Comparison of ENCODE assay signal across 1 cellular context in the genomic region with DNA sequence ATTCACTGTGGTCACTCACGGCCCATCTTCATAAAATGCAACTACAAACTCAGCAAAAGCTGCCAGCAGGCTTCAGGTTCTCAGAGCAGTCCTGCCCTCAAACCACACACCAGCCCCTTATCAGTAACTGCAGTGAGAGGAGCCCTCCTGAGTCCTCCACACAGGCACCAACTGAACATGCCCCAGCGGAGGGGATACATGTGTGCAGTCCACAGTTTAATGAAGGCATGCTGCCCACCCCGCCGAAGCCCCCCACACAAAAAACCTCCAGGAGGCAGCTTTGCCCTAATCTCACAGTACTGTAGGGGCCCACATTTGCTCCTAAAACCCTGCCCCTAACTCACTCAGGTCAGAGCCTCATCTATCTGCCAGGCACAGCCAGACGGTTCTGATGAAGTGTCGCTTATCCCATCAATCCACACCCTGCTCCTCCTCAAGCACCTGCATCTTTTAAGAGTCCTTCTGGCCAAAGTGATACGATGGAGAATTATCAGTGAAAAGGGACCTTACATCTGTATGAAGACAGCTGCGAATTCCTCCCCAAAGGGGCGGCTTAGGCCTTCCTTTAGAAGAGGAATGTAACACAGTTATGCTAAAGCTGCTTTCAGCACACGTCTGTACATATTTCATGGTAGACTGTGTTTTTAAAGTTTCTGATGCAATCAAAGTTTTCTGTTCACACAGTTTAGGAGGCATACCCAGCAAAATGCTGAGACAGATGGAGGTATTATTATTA.
A peak's percentile ranks its signal among the peaks of the same experiment; 100 is the strongest.
TF ChIP-seq lines count a peak whose summit lies in the region.

No MANE protein-coding gene starts in this region.

TF ChIP-seq in K562, 482 proteins besides CTCF, POLR2A, EP300 and RAD21 (continues in another document):
- TF ChIP-seq, protein P1, sequence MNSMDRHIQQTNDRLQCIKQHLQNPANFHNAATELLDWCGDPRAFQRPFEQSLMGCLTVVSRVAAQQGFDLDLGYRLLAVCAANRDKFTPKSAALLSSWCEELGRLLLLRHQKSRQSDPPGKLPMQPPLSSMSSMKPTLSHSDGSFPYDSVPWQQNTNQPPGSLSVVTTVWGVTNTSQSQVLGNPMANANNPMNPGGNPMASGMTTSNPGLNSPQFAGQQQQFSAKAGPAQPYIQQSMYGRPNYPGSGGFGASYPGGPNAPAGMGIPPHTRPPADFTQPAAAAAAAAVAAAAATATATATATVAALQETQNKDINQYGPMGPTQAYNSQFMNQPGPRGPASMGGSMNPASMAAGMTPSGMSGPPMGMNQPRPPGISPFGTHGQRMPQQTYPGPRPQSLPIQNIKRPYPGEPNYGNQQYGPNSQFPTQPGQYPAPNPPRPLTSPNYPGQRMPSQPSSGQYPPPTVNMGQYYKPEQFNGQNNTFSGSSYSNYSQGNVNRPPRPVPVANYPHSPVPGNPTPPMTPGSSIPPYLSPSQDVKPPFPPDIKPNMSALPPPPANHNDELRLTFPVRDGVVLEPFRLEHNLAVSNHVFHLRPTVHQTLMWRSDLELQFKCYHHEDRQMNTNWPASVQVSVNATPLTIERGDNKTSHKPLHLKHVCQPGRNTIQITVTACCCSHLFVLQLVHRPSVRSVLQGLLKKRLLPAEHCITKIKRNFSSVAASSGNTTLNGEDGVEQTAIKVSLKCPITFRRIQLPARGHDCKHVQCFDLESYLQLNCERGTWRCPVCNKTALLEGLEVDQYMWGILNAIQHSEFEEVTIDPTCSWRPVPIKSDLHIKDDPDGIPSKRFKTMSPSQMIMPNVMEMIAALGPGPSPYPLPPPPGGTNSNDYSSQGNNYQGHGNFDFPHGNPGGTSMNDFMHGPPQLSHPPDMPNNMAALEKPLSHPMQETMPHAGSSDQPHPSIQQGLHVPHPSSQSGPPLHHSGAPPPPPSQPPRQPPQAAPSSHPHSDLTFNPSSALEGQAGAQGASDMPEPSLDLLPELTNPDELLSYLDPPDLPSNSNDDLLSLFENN (IDR thresholded peaks at IDR 0.05; ENCODE audit: low read depth in 2 of 2, low read length in 2 of 2): peak in 1 of 2 experiments; percentile 97; a peak in 2 of 4 replicates
- TF ChIP-seq GABPA (tag; conservative IDR thresholded peaks at IDR 0.05; ENCODE audit: low read depth): no peak
- TF ChIP-seq CREBBP (IDR thresholded peaks at IDR 0.05; ENCODE audit: low read depth, low read length): no peak
- TF ChIP-seq SMARCC2 (IDR thresholded peaks at IDR 0.05; ENCODE audit: low read depth): peak; percentile 91
- TF ChIP-seq ZNF282 (CRISPR knock-in tag; IDR thresholded peaks at IDR 0.05): no peak
- peak; percentile 100 for TF ChIP-seq POLR2AphosphoS5 (IDR thresholded peaks at IDR 0.05; ENCODE audit: control insufficient read depth, insufficient read depth, low read depth, low read length)
- TF ChIP-seq POLR3G (IDR thresholded peaks at IDR 0.05; ENCODE audit: extremely low read depth, insufficient read length, insufficient replicate concordance): no peak
- peak; percentile 70 for TF ChIP-seq FOSL1 (tag; conservative IDR thresholded peaks at IDR 0.05)
- TF ChIP-seq ZNF77 (CRISPR knock-in tag; IDR thresholded peaks at IDR 0.05): no peak
- no peak for TF ChIP-seq RBM34 (IDR thresholded peaks at IDR 0.05; ENCODE audit: borderline replicate concordance, insufficient read depth, low read length)
- TF ChIP-seq HDGF (IDR thresholded peaks at IDR 0.05): no peak
- TF ChIP-seq RBM39 (optimal IDR thresholded peaks at IDR 0.05; ENCODE audit: low read depth, low read length): no peak
- TF ChIP-seq NCOR1 (IDR thresholded peaks at IDR 0.05): peak; percentile 100
- TF ChIP-seq ZNF140 (CRISPR knock-in tag; IDR thresholded peaks at IDR 0.05): no peak
- no peak for TF ChIP-seq HOXB6 (CRISPR knock-in tag; IDR thresholded peaks at IDR 0.05; ENCODE audit: borderline replicate concordance)
- no peak for TF ChIP-seq FOS (IDR thresholded peaks at IDR 0.05; ENCODE audit: extremely low read depth, insufficient read length)
- peak; percentile 93 for TF ChIP-seq DACH1 (IDR thresholded peaks at IDR 0.05; ENCODE audit: partially characterized antibody)
- peak; percentile 52; the same call in 1 of the 2 replicates for TF ChIP-seq RAD51 (IDR thresholded peaks at IDR 0.05; ENCODE audit: borderline replicate concordance, low read depth)
- TF ChIP-seq ZNF699 (CRISPR knock-in tag; IDR thresholded peaks at IDR 0.05; ENCODE audit: insufficient replicate concordance): no peak
- TF ChIP-seq ARNT (IDR thresholded peaks at IDR 0.05): peak; percentile 96 to 99
- TF ChIP-seq FOXJ2 (tag; IDR thresholded peaks at IDR 0.05): no peak
- TF ChIP-seq ZNF696 (CRISPR knock-in tag; conservative IDR thresholded peaks at IDR 0.05): no peak
- TF ChIP-seq, protein P2, sequence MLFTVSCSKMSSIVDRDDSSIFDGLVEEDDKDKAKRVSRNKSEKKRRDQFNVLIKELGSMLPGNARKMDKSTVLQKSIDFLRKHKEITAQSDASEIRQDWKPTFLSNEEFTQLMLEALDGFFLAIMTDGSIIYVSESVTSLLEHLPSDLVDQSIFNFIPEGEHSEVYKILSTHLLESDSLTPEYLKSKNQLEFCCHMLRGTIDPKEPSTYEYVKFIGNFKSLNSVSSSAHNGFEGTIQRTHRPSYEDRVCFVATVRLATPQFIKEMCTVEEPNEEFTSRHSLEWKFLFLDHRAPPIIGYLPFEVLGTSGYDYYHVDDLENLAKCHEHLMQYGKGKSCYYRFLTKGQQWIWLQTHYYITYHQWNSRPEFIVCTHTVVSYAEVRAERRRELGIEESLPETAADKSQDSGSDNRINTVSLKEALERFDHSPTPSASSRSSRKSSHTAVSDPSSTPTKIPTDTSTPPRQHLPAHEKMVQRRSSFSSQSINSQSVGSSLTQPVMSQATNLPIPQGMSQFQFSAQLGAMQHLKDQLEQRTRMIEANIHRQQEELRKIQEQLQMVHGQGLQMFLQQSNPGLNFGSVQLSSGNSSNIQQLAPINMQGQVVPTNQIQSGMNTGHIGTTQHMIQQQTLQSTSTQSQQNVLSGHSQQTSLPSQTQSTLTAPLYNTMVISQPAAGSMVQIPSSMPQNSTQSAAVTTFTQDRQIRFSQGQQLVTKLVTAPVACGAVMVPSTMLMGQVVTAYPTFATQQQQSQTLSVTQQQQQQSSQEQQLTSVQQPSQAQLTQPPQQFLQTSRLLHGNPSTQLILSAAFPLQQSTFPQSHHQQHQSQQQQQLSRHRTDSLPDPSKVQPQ (CRISPR knock-in tag; IDR thresholded peaks at IDR 0.05; ENCODE audit: borderline replicate concordance): no peak
- TF ChIP-seq FOXP1 (CRISPR knock-in tag; IDR thresholded peaks at IDR 0.05): no peak
- TF ChIP-seq, protein P3, sequence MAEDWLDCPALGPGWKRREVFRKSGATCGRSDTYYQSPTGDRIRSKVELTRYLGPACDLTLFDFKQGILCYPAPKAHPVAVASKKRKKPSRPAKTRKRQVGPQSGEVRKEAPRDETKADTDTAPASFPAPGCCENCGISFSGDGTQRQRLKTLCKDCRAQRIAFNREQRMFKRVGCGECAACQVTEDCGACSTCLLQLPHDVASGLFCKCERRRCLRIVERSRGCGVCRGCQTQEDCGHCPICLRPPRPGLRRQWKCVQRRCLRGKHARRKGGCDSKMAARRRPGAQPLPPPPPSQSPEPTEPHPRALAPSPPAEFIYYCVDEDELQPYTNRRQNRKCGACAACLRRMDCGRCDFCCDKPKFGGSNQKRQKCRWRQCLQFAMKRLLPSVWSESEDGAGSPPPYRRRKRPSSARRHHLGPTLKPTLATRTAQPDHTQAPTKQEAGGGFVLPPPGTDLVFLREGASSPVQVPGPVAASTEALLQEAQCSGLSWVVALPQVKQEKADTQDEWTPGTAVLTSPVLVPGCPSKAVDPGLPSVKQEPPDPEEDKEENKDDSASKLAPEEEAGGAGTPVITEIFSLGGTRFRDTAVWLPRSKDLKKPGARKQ (CRISPR knock-in tag; IDR thresholded peaks at IDR 0.05): no peak
- TF ChIP-seq ZBTB17 (CRISPR knock-in tag; IDR thresholded peaks at IDR 0.05): peak; percentile 78; the same call in 1 of the 2 replicates
- TF ChIP-seq CCNT2 (IDR thresholded peaks at IDR 0.05; ENCODE audit: borderline replicate concordance, extremely low read depth, insufficient read length, low read depth, low read length): peak; percentile 94
- TF ChIP-seq ZNF232 (CRISPR knock-in tag; IDR thresholded peaks at IDR 0.05): no peak
- peak; percentile 93 for TF ChIP-seq MTA1 (IDR thresholded peaks at IDR 0.05; ENCODE audit: borderline replicate concordance)
- TF ChIP-seq POLR2AphosphoS2 (IDR thresholded peaks at IDR 0.05; ENCODE audit: low read length): no peak
- TF ChIP-seq, protein P4, sequence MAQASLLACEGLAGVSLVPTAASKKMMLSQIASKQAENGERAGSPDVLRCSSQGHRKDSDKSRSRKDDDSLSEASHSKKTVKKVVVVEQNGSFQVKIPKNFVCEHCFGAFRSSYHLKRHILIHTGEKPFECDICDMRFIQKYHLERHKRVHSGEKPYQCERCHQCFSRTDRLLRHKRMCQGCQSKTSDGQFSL (CRISPR knock-in tag; IDR thresholded peaks at IDR 0.05): no peak
- TF ChIP-seq, protein P4 (tag; IDR thresholded peaks at IDR 0.05): no peak
- 0 out of 4 replicates have a peak, but pooled peaks of 1 of the 2 experiments have one; percentile 20 for TF ChIP-seq FOXK2 (conservative IDR thresholded peaks at IDR 0.05 in 1 of 2, IDR thresholded peaks at IDR 0.05 in 1 of 2; ENCODE audit: low read depth in 2 of 2)
- no peak for TF ChIP-seq ZNF324 (CRISPR knock-in tag; IDR thresholded peaks at IDR 0.05)
- peak; percentile 6; the same call in 1 of the 2 replicates for TF ChIP-seq MAFF (IDR thresholded peaks at IDR 0.05; ENCODE audit: low read length)
- TF ChIP-seq NFXL1 (CRISPR knock-in tag; IDR thresholded peaks at IDR 0.05): no peak
- TF ChIP-seq CCAR2 (IDR thresholded peaks at IDR 0.05; ENCODE audit: low read depth, low read length): 0 out of 2 replicates have a peak, but pooled peaks have one; percentile 87
- TF ChIP-seq, protein P5, sequence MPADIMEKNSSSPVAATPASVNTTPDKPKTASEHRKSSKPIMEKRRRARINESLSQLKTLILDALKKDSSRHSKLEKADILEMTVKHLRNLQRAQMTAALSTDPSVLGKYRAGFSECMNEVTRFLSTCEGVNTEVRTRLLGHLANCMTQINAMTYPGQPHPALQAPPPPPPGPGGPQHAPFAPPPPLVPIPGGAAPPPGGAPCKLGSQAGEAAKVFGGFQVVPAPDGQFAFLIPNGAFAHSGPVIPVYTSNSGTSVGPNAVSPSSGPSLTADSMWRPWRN (IDR thresholded peaks at IDR 0.05; ENCODE audit: low read depth): peak; percentile 87
- no peak for TF ChIP-seq ZNF3 (CRISPR knock-in tag; IDR thresholded peaks at IDR 0.05)
- no peak for TF ChIP-seq ZNF431 (CRISPR knock-in tag; IDR thresholded peaks at IDR 0.05)
- TF ChIP-seq SREBF1 (IDR thresholded peaks at IDR 0.05; ENCODE audit: borderline replicate concordance, low read depth, low read length): no peak
- TF ChIP-seq HDAC1 (IDR thresholded peaks at IDR 0.05): peak; percentile 76 to 95
- TF ChIP-seq WHSC1 (IDR thresholded peaks at IDR 0.05; ENCODE audit: low read length): no peak
- no peak for TF ChIP-seq BRD4 (IDR thresholded peaks at IDR 0.05)
- TF ChIP-seq, protein P6, sequence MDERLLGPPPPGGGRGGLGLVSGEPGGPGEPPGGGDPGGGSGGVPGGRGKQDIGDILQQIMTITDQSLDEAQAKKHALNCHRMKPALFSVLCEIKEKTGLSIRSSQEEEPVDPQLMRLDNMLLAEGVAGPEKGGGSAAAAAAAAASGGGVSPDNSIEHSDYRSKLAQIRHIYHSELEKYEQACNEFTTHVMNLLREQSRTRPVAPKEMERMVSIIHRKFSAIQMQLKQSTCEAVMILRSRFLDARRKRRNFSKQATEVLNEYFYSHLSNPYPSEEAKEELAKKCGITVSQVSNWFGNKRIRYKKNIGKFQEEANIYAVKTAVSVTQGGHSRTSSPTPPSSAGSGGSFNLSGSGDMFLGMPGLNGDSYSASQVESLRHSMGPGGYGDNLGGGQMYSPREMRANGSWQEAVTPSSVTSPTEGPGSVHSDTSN (CRISPR knock-in tag; IDR thresholded peaks at IDR 0.05; ENCODE audit: low read depth): no peak
- TF ChIP-seq, protein P6 (tag; conservative IDR thresholded peaks at IDR 0.05; ENCODE audit: low read depth): peak; percentile 88
- TF ChIP-seq U2AF2 (optimal IDR thresholded peaks at IDR 0.05; ENCODE audit: low read depth, low read length): no peak
- peak; percentile 84 for TF ChIP-seq ELF4 (CRISPR knock-in tag; IDR thresholded peaks at IDR 0.05)
- TF ChIP-seq SRSF1 (IDR thresholded peaks at IDR 0.05; ENCODE audit: low read depth, low read length): no peak
- TF ChIP-seq, protein P7, sequence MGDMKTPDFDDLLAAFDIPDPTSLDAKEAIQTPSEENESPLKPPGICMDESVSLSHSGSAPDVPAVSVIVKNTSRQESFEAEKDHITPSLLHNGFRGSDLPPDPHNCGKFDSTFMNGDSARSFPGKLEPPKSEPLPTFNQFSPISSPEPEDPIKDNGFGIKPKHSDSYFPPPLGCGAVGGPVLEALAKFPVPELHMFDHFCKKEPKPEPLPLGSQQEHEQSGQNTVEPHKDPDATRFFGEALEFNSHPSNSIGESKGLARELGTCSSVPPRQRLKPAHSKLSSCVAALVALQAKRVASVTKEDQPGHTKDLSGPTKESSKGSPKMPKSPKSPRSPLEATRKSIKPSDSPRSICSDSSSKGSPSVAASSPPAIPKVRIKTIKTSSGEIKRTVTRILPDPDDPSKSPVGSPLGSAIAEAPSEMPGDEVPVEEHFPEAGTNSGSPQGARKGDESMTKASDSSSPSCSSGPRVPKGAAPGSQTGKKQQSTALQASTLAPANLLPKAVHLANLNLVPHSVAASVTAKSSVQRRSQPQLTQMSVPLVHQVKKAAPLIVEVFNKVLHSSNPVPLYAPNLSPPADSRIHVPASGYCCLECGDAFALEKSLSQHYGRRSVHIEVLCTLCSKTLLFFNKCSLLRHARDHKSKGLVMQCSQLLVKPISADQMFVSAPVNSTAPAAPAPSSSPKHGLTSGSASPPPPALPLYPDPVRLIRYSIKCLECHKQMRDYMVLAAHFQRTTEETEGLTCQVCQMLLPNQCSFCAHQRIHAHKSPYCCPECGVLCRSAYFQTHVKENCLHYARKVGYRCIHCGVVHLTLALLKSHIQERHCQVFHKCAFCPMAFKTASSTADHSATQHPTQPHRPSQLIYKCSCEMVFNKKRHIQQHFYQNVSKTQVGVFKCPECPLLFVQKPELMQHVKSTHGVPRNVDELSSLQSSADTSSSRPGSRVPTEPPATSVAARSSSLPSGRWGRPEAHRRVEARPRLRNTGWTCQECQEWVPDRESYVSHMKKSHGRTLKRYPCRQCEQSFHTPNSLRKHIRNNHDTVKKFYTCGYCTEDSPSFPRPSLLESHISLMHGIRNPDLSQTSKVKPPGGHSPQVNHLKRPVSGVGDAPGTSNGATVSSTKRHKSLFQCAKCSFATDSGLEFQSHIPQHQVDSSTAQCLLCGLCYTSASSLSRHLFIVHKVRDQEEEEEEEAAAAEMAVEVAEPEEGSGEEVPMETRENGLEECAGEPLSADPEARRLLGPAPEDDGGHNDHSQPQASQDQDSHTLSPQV (IDR thresholded peaks at IDR 0.05): peak; percentile 57; the same call in 1 of the 2 replicates
- TF ChIP-seq EHMT2 (IDR thresholded peaks at IDR 0.05): peak; percentile 17; the same call in 1 of the 2 replicates
